In genomic region chr3:46124216-46125143, GRCh38 we compare ENCODE assay signal across 15 cellular contexts.
DNase-seq lines count a peak whose midpoint lies in the region; ATAC-seq, FAIRE-seq and TF ChIP-seq lines count a peak whose summit lies in the region.
"Had no signal": no experiment of that assay in that cellular context is flagged by ENCODE, and none has a peak within 500 bp of the region (broad histone marks: within the 10 kb centered on the region; RNA-seq: fewer than 3 reads in every experiment).

No MANE protein-coding gene starts in this region.

- ATAC-seq in body of pancreas (peak; percentile 21), right cardiac atrium (peak; percentile 31 to 64)

- DNase-seq in HCEC 1CT (peak; percentile 28), body of pancreas (peak in 1 of 4 donors; percentile 20), right cardiac atrium (peak in 1 of 3 donors; percentile 28), stomach (no peak), OCI-M2 (lab: John Stamatoyannopoulos, UW; ENCODE audit: unreplicated experiment) (no peak), frontal cortex (ENCODE audit: low spot score in 2 of 2) (no peak), NCI-H2196 treated with DMSO at 0.1 percent for 48 hours (lab: John Stamatoyannopoulos, UW; ENCODE audit: unreplicated experiment) (no peak)
- DNase-seq: activated CD4-positive, alpha-beta T cell treated with anti-CD3 and anti-CD28 coated beads for 48 hours; activated CD8-positive, alpha-beta memory T cell treated with anti-CD3 and anti-CD28 coated beads, Interleukin-2, amount 50 U/mL, for 48 hours; activated naive CD4-positive, alpha-beta T cell; dermis blood vessel endothelial cell; foreskin melanocyte; mammary epithelial cell; NCI-H2029 treated with DMSO at 0.1 percent for 48 hours; NCI-H524 had no signal

- H3K27ac ChIP-seq in body of pancreas (peak overlapping the region in 1 of 4 donors; percentile 28), right cardiac atrium (ENCODE audit: low read length) (no peak overlapping the region), stomach (peak overlapping the region in 4 of 5 donors; percentile 1 to 62 (median 21))

- TF ChIP-seq POLR2A in body of pancreas (IDR thresholded peaks at IDR 0.05): no peak
- no peak for TF ChIP-seq POLR2A in stomach (IDR thresholded peaks at IDR 0.05)

- H3K36me3 ChIP-seq in body of pancreas (replicated peaks in 1 of 2; ENCODE audit: insufficient read depth in 1 of 2, low read depth in 2 of 2) (no peaks in the 10 kb centered on the region), stomach (no peaks in the 10 kb centered on the region)

- no peak for TF ChIP-seq EP300 in stomach (IDR thresholded peaks at IDR 0.05)

- WGBS in body of pancreas, 2 donors: 70 to 73% methylated on average over 6 of the region's 6 CpGs
- WGBS in right cardiac atrium: 66% methylated on average over 6 of the region's 6 CpGs
- WGBS in stomach, 5 donors: 68 to 82% (median 76%) methylated on average over 6 of the region's 6 CpGs

- intact Hi-C loops in body of pancreas (cut with DNase I) (no loop called here), right cardiac atrium (cut with DNase I) (no loop called here), stomach (cut with DNase I; ENCODE audit: low total_unique reads) (no loop called here)

- FAIRE-seq in frontal cortex (lab: Jason Lieb, UNC): no peak

- H3K27me3 ChIP-seq in body of pancreas (no peaks in the 10 kb centered on the region), right cardiac atrium (ENCODE audit: control insufficient read depth, insufficient read depth) (no peaks in the 10 kb centered on the region), stomach (no peaks in the 10 kb centered on the region)

- H3K4me1 ChIP-seq in body of pancreas (no peaks in the 10 kb centered on the region), right cardiac atrium (ENCODE audit: control insufficient read depth, insufficient read depth, low read length) (no peaks in the 10 kb centered on the region), stomach (peaks cover 0 to 6% (median 0%) of the 10 kb centered on the region in 4 donors)

- H3K4me3 ChIP-seq in body of pancreas (no peak overlapping the region), right cardiac atrium (ENCODE audit: low read length) (no peak overlapping the region), stomach (no peak overlapping the region)

- TF ChIP-seq CTCF in body of pancreas (IDR thresholded peaks at IDR 0.05) (no peak), stomach (IDR thresholded peaks at IDR 0.05) (no peak)

- H3K9me3 ChIP-seq in body of pancreas (no peaks in the 10 kb centered on the region), right cardiac atrium (ENCODE audit: control insufficient read depth, low read length) (no peaks in the 10 kb centered on the region), stomach (no peaks in the 10 kb centered on the region)
